Comparison of ENCODE assay signal across 7 cellular contexts in the genomic region with DNA sequence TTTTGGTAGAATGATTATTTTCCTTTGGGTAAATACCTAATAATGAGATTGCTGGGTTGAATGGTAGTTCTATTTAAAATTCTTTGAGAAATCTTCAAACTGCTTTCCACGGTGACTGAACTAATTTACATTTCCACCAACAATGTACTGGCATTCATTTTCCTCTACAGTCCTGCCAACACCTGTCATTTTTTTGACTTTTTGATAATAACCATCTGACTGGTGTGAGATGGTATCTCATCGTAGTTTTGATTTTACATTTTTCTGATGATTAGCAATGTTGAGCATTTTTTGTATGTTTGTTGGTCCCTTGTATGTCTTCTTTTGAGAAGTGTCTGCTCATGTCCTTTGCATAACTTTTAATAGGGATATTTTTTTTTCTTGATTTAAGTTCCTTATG.
"Had no signal": no experiment of that assay in that cellular context is flagged by ENCODE, and none has a peak within 500 bp of the region (broad histone marks: within the 10 kb centered on the region; RNA-seq: fewer than 3 reads in every experiment).

No MANE protein-coding gene starts in this region.

- DNase-seq: GDM1, GF-D8 had no signal

- ATAC-seq: GM12878 had no signal

- FAIRE-seq: G401.6, GM12878, GM12891, GM18507, GM19239 had no signal

- H3K4me3 ChIP-seq: GM12878 had no signal
